Comparison of ENCODE assay signal across 10 cellular contexts in genomic region chr7:91683823-91684222, GRCh38.
A peak's percentile ranks its signal among the peaks of the same experiment; 100 is the strongest.
DNase-seq lines count a peak whose midpoint lies in the region; ATAC-seq and TF ChIP-seq lines count a peak whose summit lies in the region.
"Had no signal": no experiment of that assay in that cellular context is flagged by ENCODE, and none has a peak within 500 bp of the region (broad histone marks: within the 10 kb centered on the region; RNA-seq: fewer than 3 reads in every experiment).

No MANE protein-coding gene starts in this region.

- intact Hi-C loops in lower lobe of right lung (cut with DNase I) = no loop called here

- H3K36me3 ChIP-seq in lower lobe of right lung = no peaks in the 10 kb centered on the region

- H3K9me3 ChIP-seq in lower lobe of right lung = peaks cover 24% of the 10 kb centered on the region

- DNase-seq in AML-193 (lab: John Stamatoyannopoulos, UW) = peak; percentile 43 to 55
- DNase-seq in HS-5 (ENCODE audit: low read depth) = peak; percentile 54
- DNase-seq in OCI-M1 (lab: John Stamatoyannopoulos, UW) = peak; percentile 100
- DNase-seq in fibroblast of pulmonary artery (ENCODE audit: low read depth) = peak; percentile 77
- no peak for DNase-seq in T-helper 2 cell
- DNase-seq in lower lobe of right lung = no peak
- DNase-seq in stimulated activated naive CD8-positive, alpha-beta T cell treated with anti-CD3 and anti-CD28 coated beads, Interleukin-15, Interleukin-2, amounts not matched to agents 100 U/mL and 50 U/mL, for 24 hours = no peak
- DNase-seq: activated T-cell treated with anti-CD3 and anti-CD28 coated beads for 4 hours, tibial artery had no signal

- no peak overlapping the region for H3K4me3 ChIP-seq in fibroblast of pulmonary artery (replicated peaks; ENCODE audit: low read depth, low read length)
- no peak overlapping the region for H3K4me3 ChIP-seq in lower lobe of right lung
- H3K4me3 ChIP-seq: tibial artery had no signal

- H3K27ac ChIP-seq in lower lobe of right lung = no peak overlapping the region
- H3K27ac ChIP-seq: tibial artery had no signal

- ATAC-seq in HG02678 (IDR thresholded peaks at IDR 0.05; ENCODE audit: unreplicated experiment) (no peak), lower lobe of right lung (no peak)
- no peak for ATAC-seq in stimulated activated naive CD8-positive, alpha-beta T cell treated with anti-CD3 and anti-CD28 coated beads, Interleukin-15, Interleukin-2, amounts not matched to agents 100 U/mL and 50 U/mL, for 24 hours

- no peaks in the 10 kb centered on the region for H3K4me1 ChIP-seq in lower lobe of right lung

- no peaks in the 10 kb centered on the region for H3K27me3 ChIP-seq in lower lobe of right lung (ENCODE audit: low read depth)
- H3K27me3 ChIP-seq: tibial artery had no signal

- TF ChIP-seq CTCF in fibroblast of pulmonary artery (IDR thresholded peaks at IDR 0.05; ENCODE audit: low read length, missing control alignments) (no peak), lower lobe of right lung (IDR thresholded peaks at IDR 0.05) (no peak)

Comparison
In these comparisons a context has a peak if more than half of its experiments do, and no peak if none do; other contexts are left out.
1. DNase-seq: peak in AML-193 (2 of 2), HS-5 (single experiment), OCI-M1 (single experiment) and fibroblast of pulmonary artery (single experiment); none in T-helper 2 cell (0 of 5), lower lobe of right lung (single experiment) and stimulated activated naive CD8-positive, alpha-beta T cell treated with anti-CD3 and anti-CD28 coated beads, Interleukin-15, Interleukin-2, amounts not matched to agents 100 U/mL and 50 U/mL, for 24 hours (single experiment).